In the genomic region with DNA sequence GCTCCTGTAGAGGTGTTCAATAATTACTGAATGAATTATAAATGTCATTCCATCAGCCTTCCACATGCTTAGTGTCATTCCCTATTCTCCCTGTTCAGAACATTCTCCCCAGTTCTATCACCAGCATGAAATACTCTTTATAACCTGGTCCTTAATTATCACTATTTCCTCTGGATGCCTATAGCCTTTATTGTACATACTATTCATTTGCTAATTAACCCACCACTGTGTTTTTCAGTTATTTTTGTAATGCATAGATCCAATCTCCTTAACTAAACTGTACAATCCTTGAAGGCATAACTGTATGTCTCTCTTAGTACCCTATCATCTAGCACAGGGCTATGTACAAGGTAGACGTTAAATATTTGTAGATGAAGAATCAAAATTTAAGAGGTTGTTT, we compare ENCODE assay signal across 1 cellular context.
TF ChIP-seq lines count a peak whose summit lies in the region.

No MANE protein-coding gene starts in this region.

TF ChIP-seq in HCT116, 20 proteins besides CTCF, POLR2A, EP300 and RAD21 (continued from another document):
- TF ChIP-seq, protein P1, sequence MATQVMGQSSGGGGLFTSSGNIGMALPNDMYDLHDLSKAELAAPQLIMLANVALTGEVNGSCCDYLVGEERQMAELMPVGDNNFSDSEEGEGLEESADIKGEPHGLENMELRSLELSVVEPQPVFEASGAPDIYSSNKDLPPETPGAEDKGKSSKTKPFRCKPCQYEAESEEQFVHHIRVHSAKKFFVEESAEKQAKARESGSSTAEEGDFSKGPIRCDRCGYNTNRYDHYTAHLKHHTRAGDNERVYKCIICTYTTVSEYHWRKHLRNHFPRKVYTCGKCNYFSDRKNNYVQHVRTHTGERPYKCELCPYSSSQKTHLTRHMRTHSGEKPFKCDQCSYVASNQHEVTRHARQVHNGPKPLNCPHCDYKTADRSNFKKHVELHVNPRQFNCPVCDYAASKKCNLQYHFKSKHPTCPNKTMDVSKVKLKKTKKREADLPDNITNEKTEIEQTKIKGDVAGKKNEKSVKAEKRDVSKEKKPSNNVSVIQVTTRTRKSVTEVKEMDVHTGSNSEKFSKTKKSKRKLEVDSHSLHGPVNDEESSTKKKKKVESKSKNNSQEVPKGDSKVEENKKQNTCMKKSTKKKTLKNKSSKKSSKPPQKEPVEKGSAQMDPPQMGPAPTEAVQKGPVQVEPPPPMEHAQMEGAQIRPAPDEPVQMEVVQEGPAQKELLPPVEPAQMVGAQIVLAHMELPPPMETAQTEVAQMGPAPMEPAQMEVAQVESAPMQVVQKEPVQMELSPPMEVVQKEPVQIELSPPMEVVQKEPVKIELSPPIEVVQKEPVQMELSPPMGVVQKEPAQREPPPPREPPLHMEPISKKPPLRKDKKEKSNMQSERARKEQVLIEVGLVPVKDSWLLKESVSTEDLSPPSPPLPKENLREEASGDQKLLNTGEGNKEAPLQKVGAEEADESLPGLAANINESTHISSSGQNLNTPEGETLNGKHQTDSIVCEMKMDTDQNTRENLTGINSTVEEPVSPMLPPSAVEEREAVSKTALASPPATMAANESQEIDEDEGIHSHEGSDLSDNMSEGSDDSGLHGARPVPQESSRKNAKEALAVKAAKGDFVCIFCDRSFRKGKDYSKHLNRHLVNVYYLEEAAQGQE (IDR thresholded peaks at IDR 0.05; ENCODE audit: low read depth): no peak
- no peak for TF ChIP-seq JUND (IDR thresholded peaks at IDR 0.05)
- TF ChIP-seq EZH2phosphoT487 (IDR thresholded peaks at IDR 0.05; ENCODE audit: borderline replicate concordance): no peak
- no peak for TF ChIP-seq ZNF274 (IDR thresholded peaks at IDR 0.05; ENCODE audit: low read depth, low read length)
